Comparison of ENCODE assay signal across 8 cellular contexts in genomic region chr6:2766767-2767314, GRCh38. TPM values are rescaled to one million over a fixed set of nuclear protein-coding genes. Genes with fewer than 3 reads are reported as not detected.
A peak's percentile ranks its signal among the peaks of the same experiment; 100 is the strongest.
DNase-seq lines count a peak whose midpoint lies in the region; ATAC-seq and TF ChIP-seq lines count a peak whose summit lies in the region.

No MANE protein-coding gene starts in this region.

- TF ChIP-seq POLR2A in body of pancreas (IDR thresholded peaks at IDR 0.05) (no peak), vagina (IDR thresholded peaks at IDR 0.05) (no peak)

- peak overlapping the region; percentile 81 for H3K9ac ChIP-seq in HUES64 (ENCODE audit: low read depth, low read length)

- H3K4me1 ChIP-seq in HUES64 (ENCODE audit: insufficient read depth, low read length), result peaks cover 38% of the 10 kb centered on the region
- H3K4me1 ChIP-seq in body of pancreas, result peaks cover 43% of the 10 kb centered on the region
- H3K4me1 ChIP-seq in lower lobe of right lung, result peaks cover 52% of the 10 kb centered on the region
- peaks cover 50% of the 10 kb centered on the region for H3K4me1 ChIP-seq in vagina

- H3K9me3 ChIP-seq in AG04450 (ENCODE audit: control insufficient read depth, insufficient read depth, low read length) (peaks cover 7% of the 10 kb centered on the region; the same call in 1 of the 2 replicates), HUES64 (ENCODE audit: insufficient read depth, low read depth, low read length) (no peaks in the 10 kb centered on the region), body of pancreas (no peaks in the 10 kb centered on the region), lower lobe of right lung (no peaks in the 10 kb centered on the region), vagina (no peaks in the 10 kb centered on the region)

- CTCF ChIA-PET in AG04450 (lab: Charles Lee), result interaction anchor here (0.6 to 5.8 kb wide), 9 partner anchors 10 to 186 kb away, joined by 3 to 46 read pairs (median 6); partner anchors contain the start of gene MYLK4

- H3K27ac ChIP-seq in AG04450 (ENCODE audit: low read depth, low read length), result no peak overlapping the region
- no peak overlapping the region for H3K27ac ChIP-seq in HUES64 (ENCODE audit: low read depth, low read length)
- peak overlapping the region in 3 of 4 donors; percentile 89 to 96 (median 94) for H3K27ac ChIP-seq in body of pancreas
- peak overlapping the region; percentile 96 for H3K27ac ChIP-seq in lower lobe of right lung
- peak overlapping the region; percentile 92 for H3K27ac ChIP-seq in vagina

- H3K27me3 ChIP-seq in AG04450 (ENCODE audit: control insufficient read depth, insufficient read depth, low read length) (no peaks in the 10 kb centered on the region), HUES64 (ENCODE audit: insufficient read depth, low read length) (peaks cover 3% of the 10 kb centered on the region; the same call in 1 of the 2 replicates), body of pancreas (no peaks in the 10 kb centered on the region), lower lobe of right lung (ENCODE audit: low read depth) (no peaks in the 10 kb centered on the region), vagina (no peaks in the 10 kb centered on the region)

- TF ChIP-seq CTCF in AG04450 (IDR thresholded peaks at IDR 0.05; ENCODE audit: low read depth, low read length) (no peak; the same call in 1 of the 2 replicates), body of pancreas (IDR thresholded peaks at IDR 0.05) (peak in 2 of 7 experiments; percentile 1 to 11), lower lobe of right lung (IDR thresholded peaks at IDR 0.05) (no peak), vagina (IDR thresholded peaks at IDR 0.05) (peak in 1 of 3 experiments; percentile 17)

- H3K36me3 ChIP-seq in HUES64 (ENCODE audit: insufficient read depth, low read length) (peaks cover 23% of the 10 kb centered on the region), body of pancreas (replicated peaks in 1 of 2; ENCODE audit: insufficient read depth in 1 of 2, low read depth in 2 of 2) (no peaks in the 10 kb centered on the region), lower lobe of right lung (peaks cover 17% of the 10 kb centered on the region), vagina (peaks cover 0 to 8% of the 10 kb centered on the region in 2 donors)

- ATAC-seq in body of pancreas, result no peak
- ATAC-seq in lower lobe of right lung, result no peak
- ATAC-seq in HG02798 (IDR thresholded peaks at IDR 0.05; ENCODE audit: poor library complexity, unreplicated experiment), result no peak

- intact Hi-C loops in body of pancreas (cut with DNase I) (no loop called here), lower lobe of right lung (cut with DNase I) (no loop called here), vagina (cut with DNase I) (loop anchor here (5.0 kb wide), 1 partner anchor 1160 kb away; the partner anchor contains the start of gene FOXC1)

- H3K4me3 ChIP-seq in AG04450 (ENCODE audit: low read depth, low read length) (peak overlapping the region; percentile 91), HUES64 (ENCODE audit: low read length) (peak overlapping the region; percentile 90), body of pancreas (peak overlapping the region; percentile 69 to 90), lower lobe of right lung (peak overlapping the region; percentile 87), vagina (peak overlapping the region; percentile 78 to 85)

- POLR2A ChIA-PET in AG04450 (lab: Yijun Ruan, JAX), result interaction anchor here (1.1 to 2.0 kb wide), 4 partner anchors 8 to 186 kb away, joined by 3 to 5 read pairs (median 4); partner anchors contain the start of gene SERPINB1

- 40% methylated on average over 6 of the region's 10 CpGs for WGBS in HUES64
- 1 to 2% methylated on average over 10 of the region's 10 CpGs for WGBS in body of pancreas, 2 donors

- DNase-seq in AG04450 (ENCODE audit: low read depth, low spot score), result no peak
- DNase-seq in body of pancreas, result no peak
- DNase-seq in lower lobe of right lung, result no peak
- DNase-seq in vagina (ENCODE audit: extremely low spot score in 2 of 2), result no peak
- DNase-seq in inferior parietal cortex (ENCODE audit: extremely low spot score), result no peak
- DNase-seq in NCI-H510A (lab: John Stamatoyannopoulos, UW), result no peak

RNA-seq across cellular contexts. Expression of gene WRNIP1, which starts 1.6 kb away (rescaled TPM):
- 28.0 and 35.2 TPM in 2 replicates for polyA plus RNA-seq in AG04450 (2011; rRNA removed)
- 24.0 and 33.9 TPM in 2 replicates for polyA minus RNA-seq in AG04450 (2011; rRNA and poly(A)+ RNA removed)
- 25.8 TPM for polyA plus RNA-seq in HUES64 (2013, experiment 1 of 2)
- polyA plus RNA-seq in HUES64 (2013, experiment 2 of 2), result 23.6 TPM
- total RNA-seq in body of pancreas, result 10 to 100 TPM; 61.0 to 62.0 TPM
- total RNA-seq in lower lobe of right lung, result 45.1 TPM
- 50.1 TPM for total RNA-seq in vagina

RNA-seq across cellular contexts. Expression of gene MYLK4, which starts 16.1 kb away (rescaled TPM):
- 0.21 and 0.22 TPM in 2 replicates for polyA plus RNA-seq in AG04450 (2011; rRNA removed)
- polyA minus RNA-seq in AG04450 (2011; rRNA and poly(A)+ RNA removed), result 0.13 and 0.14 TPM in 2 replicates
- polyA plus RNA-seq in HUES64 (2013, experiment 1 of 2), result 0.05 TPM
- 0.06 TPM for polyA plus RNA-seq in HUES64 (2013, experiment 2 of 2)
- under 1 TPM; 0.26 to 0.33 TPM for total RNA-seq in body of pancreas
- 0.56 TPM for total RNA-seq in lower lobe of right lung
- total RNA-seq in vagina, result 0.74 TPM

Comparison
In these comparisons a context has a peak if more than half of its experiments do, and no peak if none do; other contexts are left out.
1. H3K27ac ChIP-seq: peak in body of pancreas (3 of 4), lower lobe of right lung (single experiment) and vagina (single experiment); none in AG04450 (single experiment) and HUES64 (single experiment).
2. Peak in every context shown above with its lines, with median percentiles within 50 percentile points of each other: H3K4me3 ChIP-seq.